ENCODE assay signal across 9 cellular contexts in genomic region chr19:3183721-3184641, GRCh38. TPM values are rescaled to one million over a fixed set of nuclear protein-coding genes. Genes with fewer than 3 reads are reported as not detected.
DNase-seq lines count a peak whose midpoint lies in the region; ATAC-seq and TF ChIP-seq lines count a peak whose summit lies in the region.
"Had no signal": no experiment of that assay in that cellular context is flagged by ENCODE, and none has a peak within 500 bp of the region (broad histone marks: within the 10 kb centered on the region; RNA-seq: fewer than 3 reads in every experiment).

No MANE protein-coding gene starts in this region.

- H3K4me3 ChIP-seq in smooth muscle cell, result no peak overlapping the region

- peaks cover 46% of the 10 kb centered on the region for H3K4me1 Mint-ChIP-seq in activated CD4-positive, alpha-beta T cell treated with anti-CD3 and anti-CD28 coated beads, Interleukin-2, amount 10 ng/mL, durations not matched to agents 24 days and 14 days
- H3K4me1 Mint-ChIP-seq in effector memory CD8-positive, alpha-beta T cell (ENCODE audit: low read depth in 2 of 2), result peaks cover 60 to 62% of the 10 kb centered on the region in 2 donors

- peak overlapping the region; percentile 93 for H2AFZ ChIP-seq in smooth muscle cell (ENCODE audit: low read depth)

- H3K79me2 ChIP-seq in smooth muscle cell (ENCODE audit: low read depth), result peaks cover 30% of the 10 kb centered on the region

- no peaks in the 10 kb centered on the region for H3K9me3 Mint-ChIP-seq in activated CD4-positive, alpha-beta T cell treated with anti-CD3 and anti-CD28 coated beads, Interleukin-2, amount 10 ng/mL, durations not matched to agents 24 days and 14 days
- H3K9me3 Mint-ChIP-seq in effector memory CD8-positive, alpha-beta T cell, result no peaks in the 10 kb centered on the region

- ATAC-seq in effector memory CD8-positive, alpha-beta T cell (replicated peaks), result no peak

- intact Hi-C loops in activated CD4-positive, alpha-beta T cell treated with anti-CD3 and anti-CD28 coated beads, Interleukin-2, amount 10 ng/mL, durations not matched to agents 24 days and 14 days (cut with micrococcal nuclease), result loop anchor here (10.0 kb wide), 2 partner anchors 229 to 251 kb away; no protein-coding TSS in a partner anchor

- peak overlapping the region; percentile 87 for H3K27ac ChIP-seq in RWPE1
- H3K27ac ChIP-seq in smooth muscle cell (ENCODE audit: low read depth), result no peak overlapping the region

- peak; percentile 67 for DNase-seq in activated CD4-positive, alpha-beta T cell treated with anti-CD3 and anti-CD28 coated beads, Interleukin-2, amount 10 ng/mL, durations not matched to agents 24 days and 14 days
- no peak for DNase-seq in activated CD4-positive, alpha-beta T cell treated with anti-CD3 and anti-CD28 coated beads for 4 hours
- DNase-seq in RWPE1 (ENCODE audit: low spot score) (no peak), smooth muscle cell (lab: John Stamatoyannopoulos, UW; ENCODE audit: unreplicated experiment) (no peak), NCI-H510A (lab: John Stamatoyannopoulos, UW) (no peak), COLO668 (lab: John Stamatoyannopoulos, UW; ENCODE audit: unreplicated experiment) (no peak), NCI-H1417 (lab: John Stamatoyannopoulos, UW) (no peak)
- DNase-seq in effector memory CD8-positive, alpha-beta T cell, result no peak
- DNase-seq: NCI-H2107 had no signal

- H3K4me1 ChIP-seq in smooth muscle cell (ENCODE audit: low read depth), result peaks cover 6% of the 10 kb centered on the region

- peak overlapping the region; percentile 72 for H3K27ac Mint-ChIP-seq in activated CD4-positive, alpha-beta T cell treated with anti-CD3 and anti-CD28 coated beads, Interleukin-2, amount 10 ng/mL, durations not matched to agents 24 days and 14 days
- H3K27ac Mint-ChIP-seq in effector memory CD8-positive, alpha-beta T cell, result peak overlapping the region; percentile 88 to 98

- H3K9ac ChIP-seq in smooth muscle cell (ENCODE audit: low read depth), result no peak overlapping the region

- no peak for TF ChIP-seq CTCF in RWPE1 (conservative IDR thresholded peaks at IDR 0.05; ENCODE audit: low read depth)
- no peak for TF ChIP-seq CTCF in smooth muscle cell (IDR thresholded peaks at IDR 0.05; ENCODE audit: borderline replicate concordance, insufficient read depth, poor library complexity, severe bottlenecking)

- no peaks in the 10 kb centered on the region for H3K27me3 ChIP-seq in smooth muscle cell (ENCODE audit: low read depth)

- POLR2A ChIA-PET in RWPE1 (lab: Yijun Ruan, JAX; ENCODE audit: low non-redundant PET), result interaction anchor here (0.5 to 0.7 kb wide), 2 partner anchors 207 to 233 kb away, joined by 3 to 5 read pairs; no protein-coding TSS in a partner anchor

- H3K4me3 Mint-ChIP-seq in activated CD4-positive, alpha-beta T cell treated with anti-CD3 and anti-CD28 coated beads, Interleukin-2, amount 10 ng/mL, durations not matched to agents 24 days and 14 days, result peak overlapping the region; percentile 96
- H3K4me3 Mint-ChIP-seq in effector memory CD8-positive, alpha-beta T cell, result peak overlapping the region; percentile 89 to 95

- peaks cover 54% of the 10 kb centered on the region for H3K36me3 Mint-ChIP-seq in activated CD4-positive, alpha-beta T cell treated with anti-CD3 and anti-CD28 coated beads, Interleukin-2, amount 10 ng/mL, durations not matched to agents 24 days and 14 days (ENCODE audit: low read depth)
- peaks cover 74% of the 10 kb centered on the region for H3K36me3 Mint-ChIP-seq in effector memory CD8-positive, alpha-beta T cell (ENCODE audit: insufficient read depth)

- H3K27me3 Mint-ChIP-seq in activated CD4-positive, alpha-beta T cell treated with anti-CD3 and anti-CD28 coated beads, Interleukin-2, amount 10 ng/mL, durations not matched to agents 24 days and 14 days, result no peaks in the 10 kb centered on the region
- no peaks in the 10 kb centered on the region for H3K27me3 Mint-ChIP-seq in effector memory CD8-positive, alpha-beta T cell

- WGBS in smooth muscle cell (ENCODE audit: low lambda C conversion rate), result 91% methylated on average over 13 of the region's 13 CpGs

- H3K9me3 ChIP-seq in smooth muscle cell (replicated peaks; ENCODE audit: low read depth), result no peaks in the 10 kb centered on the region

- CTCF ChIA-PET in RWPE1 (lab: Yijun Ruan, JAX), result interaction anchor here (0.6 kb wide), 2 partner anchors 37 to 425 kb away, joined by 3 read pairs; no protein-coding TSS in a partner anchor

- H4K20me1 ChIP-seq in smooth muscle cell (ENCODE audit: low read depth), result peaks cover 5% of the 10 kb centered on the region

- H3K36me3 ChIP-seq in smooth muscle cell (ENCODE audit: low read depth), result no peaks in the 10 kb centered on the region

- no peaks in the 10 kb centered on the region for H3F3A ChIP-seq in smooth muscle cell (ENCODE audit: low read depth)

- no peak overlapping the region for H3K4me2 ChIP-seq in smooth muscle cell

RNA-seq across cellular contexts. Expression of gene NCLN, which starts 1.7 kb away (rescaled TPM):
- 114 and 116 TPM in 2 replicates for total RNA-seq in activated CD4-positive, alpha-beta T cell treated with anti-CD3 and anti-CD28 coated beads, Interleukin-2, amount 10 ng/mL, durations not matched to agents 24 days and 14 days
- total RNA-seq in smooth muscle cell, result 24.2 and 44.5 TPM in 2 replicates
- 95.9 and 97.4 TPM in 2 replicates for polyA plus RNA-seq in smooth muscle cell

RNA-seq across cellular contexts. Expression of gene S1PR4, which starts 5.4 kb away (rescaled TPM):
- total RNA-seq in activated CD4-positive, alpha-beta T cell treated with anti-CD3 and anti-CD28 coated beads, Interleukin-2, amount 10 ng/mL, durations not matched to agents 24 days and 14 days, result 41.8 and 43.7 TPM in 2 replicates
- total RNA-seq in smooth muscle cell, result not detected in 2 replicates
- polyA plus RNA-seq in smooth muscle cell, result not detected in 2 replicates

RNA-seq across cellular contexts. Expression of gene CELF5, which starts 40.5 kb away (rescaled TPM):
- total RNA-seq in activated CD4-positive, alpha-beta T cell treated with anti-CD3 and anti-CD28 coated beads, Interleukin-2, amount 10 ng/mL, durations not matched to agents 24 days and 14 days, result 0.12 and 0.19 TPM in 2 replicates
- not detected in 2 replicates for total RNA-seq in smooth muscle cell
- polyA plus RNA-seq in smooth muscle cell, result 0.18 TPM in 1 of 2 replicates, not detected in the other

RNA-seq across cellular contexts. Expression of gene GNA15, which starts 48.1 kb away (rescaled TPM):
- total RNA-seq in activated CD4-positive, alpha-beta T cell treated with anti-CD3 and anti-CD28 coated beads, Interleukin-2, amount 10 ng/mL, durations not matched to agents 24 days and 14 days, result 134 and 135 TPM in 2 replicates
- 1.5 and 1.8 TPM in 2 replicates for total RNA-seq in smooth muscle cell
- 0.43 and 1.2 TPM in 2 replicates for polyA plus RNA-seq in smooth muscle cell

Comparison
In these comparisons a context has a peak if more than half of its experiments do, and no peak if none do; other contexts are left out.
1. RNA of gene S1PR4, which starts 5.4 kb away (total RNA-seq): 41.8 to 43.7 TPM in activated CD4-positive, alpha-beta T cell treated with anti-CD3 and anti-CD28 coated beads, Interleukin-2, amount 10 ng/mL, durations not matched to agents 24 days and 14 days; not detected in smooth muscle cell; every median in the first group is over 10 times any median in the second.